ENCODE assay signal across 19 cellular contexts in genomic region chr12:131380961-131381705, GRCh38.
DNase-seq lines count a peak whose midpoint lies in the region; FAIRE-seq and TF ChIP-seq lines count a peak whose summit lies in the region.
"Had no signal": no experiment of that assay in that cellular context is flagged by ENCODE, and none has a peak within 500 bp of the region (broad histone marks: within the 10 kb centered on the region; RNA-seq: fewer than 3 reads in every experiment).

No MANE protein-coding gene starts in this region.

- H3K27me3 Mint-ChIP-seq in brain: peaks cover 14% of the 10 kb centered on the region

- H3K9me3 Mint-ChIP-seq in brain: peaks cover 0 to 4% (median 0%) of the 10 kb centered on the region in 5 experiments

- H3K27ac Mint-ChIP-seq in brain: peak overlapping the region in 3 of 5 experiments; percentile 36 to 96 (median 88)
- H3K27ac Mint-ChIP-seq: HFFc6 had no signal

- DNase-seq in kidney (peak; percentile 40), posterior vena cava (ENCODE audit: low spot score) (peak; percentile 75), small intestine (no peak), activated T-cell treated with anti-CD3 and anti-CD28 coated beads for 4 hours (no peak)
- no peak for DNase-seq in stimulated activated CD4-positive, alpha-beta T cell treated with anti-CD3 and anti-CD28 coated beads, Interleukin-15, amount 100 ng/mL, for 24 hours
- no peak for DNase-seq in stimulated activated CD4-positive, alpha-beta T cell treated with anti-CD3 and anti-CD28 coated beads, Interleukin-4, amount 100 ng/mL, for 1 hour
- DNase-seq: BE2C, DMS 273 treated with DMSO at 0.1 percent for 48 hours, HFFc6, NCI-H1694, NCI-H2107, NCI-H345, NCI-H748 treated with DMSO at 0.1 percent for 48 hours, SHP77 had no signal

- no peaks in the 10 kb centered on the region for H3K36me3 ChIP-seq in HUES48 (ENCODE audit: control insufficient read depth, insufficient read depth, low read length)
- no peaks in the 10 kb centered on the region for H3K36me3 ChIP-seq in kidney (ENCODE audit: control insufficient read depth in 1 of 2, insufficient read depth in 2 of 2, low read length in 2 of 2)
- H3K36me3 ChIP-seq in small intestine (ENCODE audit: control insufficient read depth in 2 of 2, insufficient read depth in 2 of 2, low read length in 2 of 2): no peaks in the 10 kb centered on the region
- H3K36me3 ChIP-seq: BE2C, Peyer's patch had no signal

- H3K27me3 ChIP-seq in HUES48 (ENCODE audit: control insufficient read depth, insufficient read depth, low read length) (peaks cover 4% of the 10 kb centered on the region; the same call in 1 of the 2 replicates), small intestine (ENCODE audit: control insufficient read depth in 2 of 2, insufficient read depth in 2 of 2, low read length in 2 of 2) (peaks cover 0 to 3% of the 10 kb centered on the region in 2 donors)
- H3K27me3 ChIP-seq: BE2C, Peyer's patch had no signal

- H3K9ac ChIP-seq in HUES48 (ENCODE audit: low read depth, low read length) (0 out of 2 replicates have a peak overlapping the region, but pooled peaks have one; percentile 20), kidney (ENCODE audit: low read length in 2 of 2) (no peak overlapping the region)
- H3K9ac ChIP-seq: KMS-11 had no signal

- H3K4me3 Mint-ChIP-seq in brain: no peak overlapping the region
- H3K4me3 Mint-ChIP-seq: HFFc6 had no signal

- intact Hi-C loops in kidney (cut with DNase I): no loop called here
- intact Hi-C loops in posterior vena cava (cut with DNase I): no loop called here

- H3K4me1 Mint-ChIP-seq in brain: peaks cover 39% of the 10 kb centered on the region

- 51 to 55% (median 55%) methylated on average over 27 of the region's 27 CpGs for WGBS in small intestine, 3 donors

- FAIRE-seq in kidney (lab: Jason Lieb, UNC) (no peak), small intestine (lab: Jason Lieb, UNC) (no peak)

- H3K4me3 ChIP-seq in HUES48 (ENCODE audit: low read depth, low read length) (0 out of 2 replicates have a peak overlapping the region, but pooled peaks have one; percentile 8), kidney (ENCODE audit: low read length in 2 of 2) (no peak overlapping the region), small intestine (ENCODE audit: low read depth in 1 of 2, low read length in 2 of 2) (no peak overlapping the region)
- H3K4me3 ChIP-seq: Peyer's patch had no signal

- H3K27ac ChIP-seq in HUES48 (ENCODE audit: low read depth, low read length): no peak overlapping the region
- H3K27ac ChIP-seq in kidney (ENCODE audit: low read depth in 2 of 2, low read length in 2 of 2): no peak overlapping the region
- H3K27ac ChIP-seq in small intestine (ENCODE audit: low read depth in 1 of 2, low read length in 1 of 2): no peak overlapping the region
- H3K27ac ChIP-seq: HL-60, KMS-11, Peyer's patch had no signal

- TF ChIP-seq CTCF in brain (conservative IDR thresholded peaks at IDR 0.05) (no peak), kidney (IDR thresholded peaks at IDR 0.05; ENCODE audit: borderline replicate concordance, extremely low read depth, insufficient read depth) (no peak)

- H3K9me3 ChIP-seq in HUES48 (ENCODE audit: control insufficient read depth, insufficient read depth, low read length) (no peaks in the 10 kb centered on the region), kidney (ENCODE audit: control insufficient read depth in 1 of 2, low read length in 2 of 2) (no peaks in the 10 kb centered on the region), small intestine (ENCODE audit: control insufficient read depth, low read depth) (no peaks in the 10 kb centered on the region)
- H3K9me3 ChIP-seq: BE2C, Peyer's patch had no signal

- H3K4me1 ChIP-seq in HUES48 (ENCODE audit: control insufficient read depth, insufficient read depth, low read length) (peaks cover 13% of the 10 kb centered on the region), kidney (ENCODE audit: control insufficient read depth in 1 of 2, insufficient read depth in 1 of 2, low read depth in 1 of 2, low read length in 2 of 2) (no peaks in the 10 kb centered on the region), small intestine (ENCODE audit: control insufficient read depth in 2 of 2, insufficient read depth in 1 of 2, low read depth in 1 of 2, low read length in 1 of 2) (no peaks in the 10 kb centered on the region)
- H3K4me1 ChIP-seq: BE2C, Peyer's patch had no signal

- no peaks in the 10 kb centered on the region for H3K36me3 Mint-ChIP-seq in brain

Comparison
In these comparisons a context has a peak if more than half of its experiments do, and no peak if none do; other contexts are left out.
1. DNase-seq: peak in kidney (single experiment) and posterior vena cava (single experiment); none in small intestine (single experiment), stimulated activated CD4-positive, alpha-beta T cell treated with anti-CD3 and anti-CD28 coated beads, Interleukin-15, amount 100 ng/mL, for 24 hours (single experiment), stimulated activated CD4-positive, alpha-beta T cell treated with anti-CD3 and anti-CD28 coated beads, Interleukin-4, amount 100 ng/mL, for 1 hour (single experiment) and activated T-cell treated with anti-CD3 and anti-CD28 coated beads for 4 hours (single experiment).